ENCODE assay signal across 1 cellular context in genomic region chr3:155334897-155335883, GRCh38.
TF ChIP-seq lines count a peak whose summit lies in the region.

No MANE protein-coding gene starts in this region.

TF ChIP-seq in K562, 482 proteins besides CTCF, POLR2A, EP300 and RAD21 (continued from another document and continues in another):
- no peak for TF ChIP-seq ZNF224 (CRISPR knock-in tag; IDR thresholded peaks at IDR 0.05)
- TF ChIP-seq ZNF76 (CRISPR knock-in tag; IDR thresholded peaks at IDR 0.05; ENCODE audit: borderline replicate concordance), result 0 out of 2 replicates have a peak, but pooled peaks have one; percentile 13
- 0 out of 2 replicates have a peak, but pooled peaks have one; percentile 10 for TF ChIP-seq NR2C1 (IDR thresholded peaks at IDR 0.05)
- peak; percentile 51; the same call in 1 of the 2 replicates for TF ChIP-seq NR2C1 (tag; IDR thresholded peaks at IDR 0.05)
- no peak for TF ChIP-seq ZNF695 (CRISPR knock-in tag; IDR thresholded peaks at IDR 0.05)
- no peak for TF ChIP-seq ZNF124 (CRISPR knock-in tag; IDR thresholded peaks at IDR 0.05)
- no peak for TF ChIP-seq ZNF24 (IDR thresholded peaks at IDR 0.05)
- no peak; the same call in 1 of the 2 replicates for TF ChIP-seq ZNF134 (CRISPR knock-in tag; conservative IDR thresholded peaks at IDR 0.05)
- no peak for TF ChIP-seq ZNF324 (CRISPR knock-in tag; IDR thresholded peaks at IDR 0.05)
- no peak for TF ChIP-seq BRF1 (IDR thresholded peaks at IDR 0.05; ENCODE audit: borderline replicate concordance, extremely low read depth, insufficient read length)
- TF ChIP-seq CHD4 (IDR thresholded peaks at IDR 0.05; ENCODE audit: insufficient read depth, insufficient replicate concordance, low read depth, low read length, poor library complexity, severe bottlenecking), result no peak
- TF ChIP-seq ZNF212 (CRISPR knock-in tag; IDR thresholded peaks at IDR 0.05), result no peak
- no peak for TF ChIP-seq NFIX (CRISPR knock-in tag; IDR thresholded peaks at IDR 0.05; ENCODE audit: low read depth)
- no peak for TF ChIP-seq ZNF511 (CRISPR knock-in tag; IDR thresholded peaks at IDR 0.05)
- TF ChIP-seq ZFP91 (CRISPR knock-in tag; IDR thresholded peaks at IDR 0.05), result no peak
- 0 out of 2 replicates have a peak, but pooled peaks have one; percentile 2 for TF ChIP-seq BCOR (IDR thresholded peaks at IDR 0.05)
- TF ChIP-seq ZFPM2 (CRISPR knock-in tag; IDR thresholded peaks at IDR 0.05), result no peak
- no peak for TF ChIP-seq RERE (CRISPR knock-in tag; IDR thresholded peaks at IDR 0.05; ENCODE audit: borderline replicate concordance)
- TF ChIP-seq ZNF740 (CRISPR knock-in tag; IDR thresholded peaks at IDR 0.05), result no peak
- TF ChIP-seq ZNF740 (tag; IDR thresholded peaks at IDR 0.05), result no peak
- no peak for TF ChIP-seq FOXJ3 (CRISPR knock-in tag; IDR thresholded peaks at IDR 0.05)
- TF ChIP-seq ZNF668 (CRISPR knock-in tag; IDR thresholded peaks at IDR 0.05), result no peak
- TF ChIP-seq MECOM (CRISPR knock-in tag; IDR thresholded peaks at IDR 0.05), result peak; percentile 59; the same call in 1 of the 2 replicates
- TF ChIP-seq FUS (optimal IDR thresholded peaks at IDR 0.05; ENCODE audit: low read depth, low read length), result no peak
- TF ChIP-seq ZFP30 (CRISPR knock-in tag; IDR thresholded peaks at IDR 0.05; ENCODE audit: borderline replicate concordance), result no peak
- TF ChIP-seq STAG1 (CRISPR knock-in tag; IDR thresholded peaks at IDR 0.05; ENCODE audit: borderline replicate concordance), result no peak
- TF ChIP-seq SMARCE1 (IDR thresholded peaks at IDR 0.05), result peak; percentile 83
- no peak for TF ChIP-seq PURB (CRISPR knock-in tag; IDR thresholded peaks at IDR 0.05; ENCODE audit: low read depth)
- no peak for TF ChIP-seq GABPB2 (CRISPR knock-in tag; conservative IDR thresholded peaks at IDR 0.05)
- TF ChIP-seq CHAMP1 (IDR thresholded peaks at IDR 0.05), result 0 out of 2 replicates have a peak, but pooled peaks have one; percentile 51
- no peak for TF ChIP-seq E2F4 (CRISPR knock-in tag; IDR thresholded peaks at IDR 0.05; ENCODE audit: low read depth)
- TF ChIP-seq NFXL1 (CRISPR knock-in tag; IDR thresholded peaks at IDR 0.05), result no peak
- no peak for TF ChIP-seq SRSF9 (IDR thresholded peaks at IDR 0.05; ENCODE audit: borderline replicate concordance, low read depth, low read length)
- TF ChIP-seq DACH1 (IDR thresholded peaks at IDR 0.05; ENCODE audit: partially characterized antibody), result no peak
- peak; percentile 73 for TF ChIP-seq C11orf30 (IDR thresholded peaks at IDR 0.05; ENCODE audit: low read depth)
- TF ChIP-seq ZBTB12 (CRISPR knock-in tag; IDR thresholded peaks at IDR 0.05), result no peak; the same call in 1 of the 2 replicates
- no peak for TF ChIP-seq BRF2 (IDR thresholded peaks at IDR 0.05; ENCODE audit: borderline replicate concordance, insufficient read depth, insufficient read length)
- TF ChIP-seq ERF (CRISPR knock-in tag; IDR thresholded peaks at IDR 0.05), result 0 out of 2 replicates have a peak, but pooled peaks have one; percentile 35
- no peak for TF ChIP-seq KLF13 (tag; IDR thresholded peaks at IDR 0.05; ENCODE audit: borderline replicate concordance, low read depth)
- no peak for TF ChIP-seq ESRRB (CRISPR knock-in tag; IDR thresholded peaks at IDR 0.05; ENCODE audit: borderline replicate concordance)
- peak; percentile 39; the same call in 1 of the 2 replicates for TF ChIP-seq ZNF239 (CRISPR knock-in tag; IDR thresholded peaks at IDR 0.05)
- 0 out of 2 replicates have a peak, but pooled peaks have one; percentile 35 for TF ChIP-seq POLR2H (tag; IDR thresholded peaks at IDR 0.05; ENCODE audit: low read depth)
- peak; percentile 81 for TF ChIP-seq BRD9 (IDR thresholded peaks at IDR 0.05; ENCODE audit: low read depth, partially characterized antibody)
- no peak for TF ChIP-seq TCF7 (IDR thresholded peaks at IDR 0.05; ENCODE audit: borderline replicate concordance)
- no peak for TF ChIP-seq ZNF263 (CRISPR knock-in tag; IDR thresholded peaks at IDR 0.05; ENCODE audit: borderline replicate concordance)
- no peak for TF ChIP-seq ZKSCAN1 (IDR thresholded peaks at IDR 0.05; ENCODE audit: low read depth, low read length)
- TF ChIP-seq SUPT5H (IDR thresholded peaks at IDR 0.05), result peak; percentile 37; the same call in 1 of the 2 replicates
- TF ChIP-seq MIER1 (IDR thresholded peaks at IDR 0.05; ENCODE audit: low read depth), result no peak
- peak; percentile 71 to 77 for TF ChIP-seq MNT (conservative IDR thresholded peaks at IDR 0.05)
- 0 out of 2 replicates have a peak, but pooled peaks have one; percentile 45 for TF ChIP-seq FOXP1 (CRISPR knock-in tag; IDR thresholded peaks at IDR 0.05)
- TF ChIP-seq LARP7 (IDR thresholded peaks at IDR 0.05), result no peak
- no peak for TF ChIP-seq BCL6 (CRISPR knock-in tag; IDR thresholded peaks at IDR 0.05)
- peak; percentile 26 for TF ChIP-seq ASH1L (IDR thresholded peaks at IDR 0.05; ENCODE audit: borderline replicate concordance, low read depth, partially characterized antibody)
- TF ChIP-seq ETS2 (tag; IDR thresholded peaks at IDR 0.05; ENCODE audit: borderline replicate concordance, poor library complexity, severe bottlenecking), result no peak
- no peak for TF ChIP-seq HES1 (IDR thresholded peaks at IDR 0.05; ENCODE audit: low read depth)
